In genomic region chr17:55163408-55163807, GRCh38 we compare ENCODE assay signal across 18 cellular contexts.
DNase-seq lines count a peak whose midpoint lies in the region; FAIRE-seq and TF ChIP-seq lines count a peak whose summit lies in the region.
"Had no signal": no experiment of that assay in that cellular context is flagged by ENCODE, and none has a peak within 500 bp of the region (broad histone marks: within the 10 kb centered on the region; RNA-seq: fewer than 3 reads in every experiment).

No MANE protein-coding gene starts in this region.

- peaks cover 49% of the 10 kb centered on the region for H3K4me1 ChIP-seq in SJCRH30
- H3K4me1 ChIP-seq: BE2C had no signal

- in situ Hi-C loops in GM13976 (cut with MboI; ENCODE audit: low sequenced_read_pairs, unreplicated experiment): no loop called here

- peak overlapping the region; percentile 88 for H3K27ac ChIP-seq in SJCRH30

- no peaks in the 10 kb centered on the region for H3K27me3 ChIP-seq in SJCRH30
- H3K27me3 ChIP-seq: BE2C had no signal

- peak; percentile 32 for DNase-seq in DMS53 treated with DMSO at 0.1 percent for 48 hours (lab: John Stamatoyannopoulos, UW; ENCODE audit: unreplicated experiment)
- no peak for DNase-seq in GM12892 (ENCODE audit: insufficient read length)
- DNase-seq in NCI-H526 (lab: John Stamatoyannopoulos, UW): peak; percentile 50 to 68
- DNase-seq in SJCRH30: peak in 1 of 2 experiments; percentile 25
- no peak for DNase-seq in GM13976 (ENCODE audit: low spot score)
- no peak for DNase-seq in activated CD4-positive, alpha-beta T cell treated with anti-CD3 and anti-CD28 coated beads, Interleukin-2, amount 50 U/mL, for 1 hour
- no peak for DNase-seq in GM20000 (ENCODE audit: low spot score)
- DNase-seq: BE2C, DND-41, KG1, NCI-H1694 treated with DMSO at 0.1 percent for 48 hours, NCI-H2081 treated with DMSO at 0.1 percent for 48 hours, NCI-H446, NCI-H748 treated with DMSO at 0.1 percent for 48 hours, OCI-M1, SK-N-SH, T-helper 2 cell had no signal

- H3K4me3 ChIP-seq in SJCRH30: no peak overlapping the region

- no peaks in the 10 kb centered on the region for H3K36me3 ChIP-seq in SJCRH30
- H3K36me3 ChIP-seq: BE2C had no signal

- TF ChIP-seq POLR2A in GM12892 (IDR thresholded peaks at IDR 0.05; ENCODE audit: low read depth, low read length): no peak

- peak; percentile 44 for FAIRE-seq in GM12892 (lab: Jason Lieb, UNC)
- FAIRE-seq: D721Med had no signal

- TF ChIP-seq CTCF in GM13976 (IDR thresholded peaks at IDR 0.05; ENCODE audit: borderline replicate concordance, control extremely low read depth, extremely low read depth, insufficient read depth, missing control alignments) (no peak), GM20000 (IDR thresholded peaks at IDR 0.05; ENCODE audit: extremely low read depth, missing control alignments) (no peak)

- no peaks in the 10 kb centered on the region for H3K9me3 ChIP-seq in SJCRH30 (replicated peaks)
- H3K9me3 ChIP-seq: BE2C, SK-N-SH had no signal

Comparison
In these comparisons a context has a peak if more than half of its experiments do, and no peak if none do; other contexts are left out.
1. DNase-seq: peak in DMS53 treated with DMSO at 0.1 percent for 48 hours (single experiment) and NCI-H526 (2 of 2); none in GM12892 (single experiment), GM13976 (single experiment), activated CD4-positive, alpha-beta T cell treated with anti-CD3 and anti-CD28 coated beads, Interleukin-2, amount 50 U/mL, for 1 hour (single experiment) and GM20000 (single experiment).